In genomic region chr1:41240806-41241747, GRCh38 we compare ENCODE assay signal across 1 cellular context.
TF ChIP-seq lines count a peak whose summit lies in the region.

No MANE protein-coding gene starts in this region.

TF ChIP-seq in HepG2, 621 proteins besides CTCF, POLR2A, EP300 and RAD21 (continued from another document and continues in another):
- TF ChIP-seq ZFP36L2 (CRISPR knock-in tag; IDR thresholded peaks at IDR 0.05), result no peak
- TF ChIP-seq ZNF646 (CRISPR knock-in tag; IDR thresholded peaks at IDR 0.05), result no peak
- peak; percentile 76; the same call in 1 of the 2 replicates for TF ChIP-seq ZNF414 (CRISPR knock-in tag; IDR thresholded peaks at IDR 0.05)
- TF ChIP-seq TEAD3 (CRISPR knock-in tag; optimal IDR thresholded peaks at IDR 0.05; ENCODE audit: borderline replicate concordance), result peak; percentile 44
- no peak for TF ChIP-seq REXO4 (CRISPR knock-in tag; IDR thresholded peaks at IDR 0.05; ENCODE audit: borderline replicate concordance)
- peak; percentile 30 for TF ChIP-seq ZNF430 (CRISPR knock-in tag; IDR thresholded peaks at IDR 0.05)
- TF ChIP-seq ZNF30 (CRISPR knock-in tag; IDR thresholded peaks at IDR 0.05), result no peak
- TF ChIP-seq IRF9 (CRISPR knock-in tag; IDR thresholded peaks at IDR 0.05; ENCODE audit: borderline replicate concordance), result no peak
- no peak for TF ChIP-seq ZNF891 (CRISPR knock-in tag; IDR thresholded peaks at IDR 0.05)
- TF ChIP-seq ZNF160 (CRISPR knock-in tag; IDR thresholded peaks at IDR 0.05), result 0 out of 2 replicates have a peak, but pooled peaks have one; percentile 18
- TF ChIP-seq ARID5B (CRISPR knock-in tag; IDR thresholded peaks at IDR 0.05), result peak; percentile 55; the same call in 1 of the 2 replicates
- no peak for TF ChIP-seq DZIP1 (CRISPR knock-in tag; IDR thresholded peaks at IDR 0.05)
- TF ChIP-seq HOXA7 (CRISPR knock-in tag; IDR thresholded peaks at IDR 0.05), result no peak
- no peak for TF ChIP-seq SP5 (CRISPR knock-in tag; IDR thresholded peaks at IDR 0.05; ENCODE audit: borderline replicate concordance, low read depth)
- no peak for TF ChIP-seq ZBTB43 (CRISPR knock-in tag; conservative IDR thresholded peaks at IDR 0.05)
- TF ChIP-seq IKZF5 (CRISPR knock-in tag; IDR thresholded peaks at IDR 0.05), result 0 out of 2 replicates have a peak, but pooled peaks have one; percentile 20
- no peak for TF ChIP-seq ZNF503 (CRISPR knock-in tag; IDR thresholded peaks at IDR 0.05)
- no peak for TF ChIP-seq IRF2 (CRISPR knock-in tag; IDR thresholded peaks at IDR 0.05)
- no peak for TF ChIP-seq ZNF557 (CRISPR knock-in tag; IDR thresholded peaks at IDR 0.05)
- TF ChIP-seq TFAP4 (IDR thresholded peaks at IDR 0.05; ENCODE audit: borderline replicate concordance, low read depth), result no peak; the same call in 1 of the 2 replicates
- no peak for TF ChIP-seq RFXAP (CRISPR knock-in tag; IDR thresholded peaks at IDR 0.05; ENCODE audit: borderline replicate concordance)
- no peak for TF ChIP-seq MTF2 (CRISPR knock-in tag; IDR thresholded peaks at IDR 0.05; ENCODE audit: borderline replicate concordance)
- no peak; the same call in 1 of the 2 replicates for TF ChIP-seq KMT2A (CRISPR knock-in tag; IDR thresholded peaks at IDR 0.05)
- TF ChIP-seq ZNF431 (CRISPR knock-in tag; IDR thresholded peaks at IDR 0.05; ENCODE audit: borderline replicate concordance, low read depth), result no peak; the same call in 1 of the 2 replicates
- TF ChIP-seq ZNF546 (CRISPR knock-in tag; conservative IDR thresholded peaks at IDR 0.05), result 0 out of 2 replicates have a peak, but pooled peaks have one; percentile 61
- no peak for TF ChIP-seq ZNF720 (CRISPR knock-in tag; IDR thresholded peaks at IDR 0.05)
- no peak for TF ChIP-seq ZNF451 (CRISPR knock-in tag; IDR thresholded peaks at IDR 0.05)
- no peak for TF ChIP-seq ETV6 (CRISPR knock-in tag; conservative IDR thresholded peaks at IDR 0.05)
- peak; percentile 67; the same call in 1 of the 2 replicates for TF ChIP-seq ZNF777 (CRISPR knock-in tag; IDR thresholded peaks at IDR 0.05)
